Comparison of ENCODE assay signal across 1 cellular context in the genomic region with DNA sequence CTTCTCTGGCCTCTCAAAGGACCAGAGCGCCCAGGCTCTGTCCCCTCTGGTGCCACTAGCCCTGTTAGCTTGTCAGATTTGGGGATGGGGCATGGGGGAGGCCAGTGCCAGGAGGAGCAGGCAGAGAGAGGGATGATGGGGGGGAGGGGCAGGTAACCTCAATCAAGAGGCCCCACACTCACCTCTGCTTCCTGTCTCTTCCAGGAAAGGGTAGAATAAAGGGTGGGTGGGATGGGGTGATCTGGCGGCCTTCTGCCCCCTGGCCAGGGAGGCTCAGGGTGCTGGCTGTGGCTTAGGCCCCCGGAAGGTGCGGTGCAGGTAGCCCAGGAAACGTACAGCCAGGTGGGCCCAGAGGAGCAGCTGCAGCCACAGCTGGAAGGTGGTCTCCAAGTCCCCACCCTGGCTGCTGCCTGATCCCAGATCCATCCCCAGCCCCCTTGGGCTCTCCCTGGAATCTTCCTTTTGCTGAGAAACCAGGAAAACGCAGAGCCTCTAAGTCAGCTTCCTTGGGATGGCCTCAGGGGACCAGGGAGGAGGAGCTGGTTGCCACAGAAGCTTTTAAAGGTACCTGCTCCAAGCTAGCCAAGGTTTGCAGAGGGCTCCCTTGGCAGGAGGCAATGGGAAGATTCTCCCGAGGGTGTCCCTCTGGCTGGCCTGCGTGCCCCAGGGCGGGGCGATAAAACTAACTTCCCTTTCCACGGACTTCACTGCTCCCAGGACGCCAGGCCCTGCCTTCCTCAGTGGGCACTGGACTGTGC.
TF ChIP-seq lines count a peak whose summit lies in the region.

No MANE protein-coding gene starts in this region.

TF ChIP-seq in A549, 52 proteins besides CTCF, POLR2A, EP300 and RAD21 (continued from another document):
- TF ChIP-seq SMC3 (IDR thresholded peaks at IDR 0.05), result no peak
- TF ChIP-seq, protein P1, sequence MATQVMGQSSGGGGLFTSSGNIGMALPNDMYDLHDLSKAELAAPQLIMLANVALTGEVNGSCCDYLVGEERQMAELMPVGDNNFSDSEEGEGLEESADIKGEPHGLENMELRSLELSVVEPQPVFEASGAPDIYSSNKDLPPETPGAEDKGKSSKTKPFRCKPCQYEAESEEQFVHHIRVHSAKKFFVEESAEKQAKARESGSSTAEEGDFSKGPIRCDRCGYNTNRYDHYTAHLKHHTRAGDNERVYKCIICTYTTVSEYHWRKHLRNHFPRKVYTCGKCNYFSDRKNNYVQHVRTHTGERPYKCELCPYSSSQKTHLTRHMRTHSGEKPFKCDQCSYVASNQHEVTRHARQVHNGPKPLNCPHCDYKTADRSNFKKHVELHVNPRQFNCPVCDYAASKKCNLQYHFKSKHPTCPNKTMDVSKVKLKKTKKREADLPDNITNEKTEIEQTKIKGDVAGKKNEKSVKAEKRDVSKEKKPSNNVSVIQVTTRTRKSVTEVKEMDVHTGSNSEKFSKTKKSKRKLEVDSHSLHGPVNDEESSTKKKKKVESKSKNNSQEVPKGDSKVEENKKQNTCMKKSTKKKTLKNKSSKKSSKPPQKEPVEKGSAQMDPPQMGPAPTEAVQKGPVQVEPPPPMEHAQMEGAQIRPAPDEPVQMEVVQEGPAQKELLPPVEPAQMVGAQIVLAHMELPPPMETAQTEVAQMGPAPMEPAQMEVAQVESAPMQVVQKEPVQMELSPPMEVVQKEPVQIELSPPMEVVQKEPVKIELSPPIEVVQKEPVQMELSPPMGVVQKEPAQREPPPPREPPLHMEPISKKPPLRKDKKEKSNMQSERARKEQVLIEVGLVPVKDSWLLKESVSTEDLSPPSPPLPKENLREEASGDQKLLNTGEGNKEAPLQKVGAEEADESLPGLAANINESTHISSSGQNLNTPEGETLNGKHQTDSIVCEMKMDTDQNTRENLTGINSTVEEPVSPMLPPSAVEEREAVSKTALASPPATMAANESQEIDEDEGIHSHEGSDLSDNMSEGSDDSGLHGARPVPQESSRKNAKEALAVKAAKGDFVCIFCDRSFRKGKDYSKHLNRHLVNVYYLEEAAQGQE (IDR thresholded peaks at IDR 0.05), result no peak
